Comparison of ENCODE assay signal across 1 cellular context in the genomic region with DNA sequence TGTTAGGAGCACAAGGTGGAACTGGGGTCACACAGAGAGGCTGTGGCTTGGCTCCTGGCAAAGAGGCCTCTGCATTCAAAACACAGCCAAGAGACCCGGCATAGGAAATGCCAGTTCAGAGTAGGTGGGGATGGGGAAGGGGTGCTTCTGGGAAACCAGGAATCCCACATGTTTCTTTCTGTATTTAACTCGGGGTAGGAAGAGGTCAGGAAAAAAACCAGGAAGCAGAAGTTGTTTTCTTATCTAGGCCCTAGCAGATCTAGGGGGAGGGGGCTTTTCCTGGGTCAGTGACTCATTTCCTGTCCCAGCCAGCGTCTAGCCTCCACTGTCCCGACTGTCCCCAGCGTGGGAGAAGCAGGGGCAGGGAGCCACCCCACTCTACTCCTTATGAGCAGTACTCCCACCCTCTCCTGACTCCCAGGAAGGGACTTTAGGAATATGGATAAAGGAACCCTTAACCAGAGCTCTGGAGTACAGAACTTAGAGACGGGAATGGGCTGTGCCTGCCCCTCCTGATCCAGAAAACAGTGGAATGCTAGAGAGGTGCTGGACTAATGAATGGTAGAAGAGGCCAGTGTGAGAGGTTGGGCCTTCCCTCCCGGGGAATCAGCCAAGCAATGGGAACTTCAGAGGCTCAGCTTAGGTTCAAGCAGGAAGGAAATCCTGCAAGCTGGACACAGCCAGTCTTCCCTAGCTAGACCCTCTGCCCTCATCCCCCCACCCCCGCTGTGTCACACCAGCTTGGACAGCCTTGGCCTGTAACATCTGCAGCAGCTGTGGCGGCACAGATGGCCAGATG.
TF ChIP-seq lines count a peak whose summit lies in the region.

No MANE protein-coding gene starts in this region.

TF ChIP-seq in HCT116, 20 proteins besides CTCF, POLR2A, EP300 and RAD21:
- TF ChIP-seq JUND (IDR thresholded peaks at IDR 0.05) (peak; percentile 68), ZNF274 (IDR thresholded peaks at IDR 0.05; ENCODE audit: low read depth, low read length) (no peak), SP1 (IDR thresholded peaks at IDR 0.05; ENCODE audit: low read depth) (peak; percentile 50; the same call in 1 of the 2 replicates), FOSL1 (IDR thresholded peaks at IDR 0.05; ENCODE audit: low read depth) (peak; percentile 71)
